23 cellular contexts compared by ENCODE assay signal in the genomic region with DNA sequence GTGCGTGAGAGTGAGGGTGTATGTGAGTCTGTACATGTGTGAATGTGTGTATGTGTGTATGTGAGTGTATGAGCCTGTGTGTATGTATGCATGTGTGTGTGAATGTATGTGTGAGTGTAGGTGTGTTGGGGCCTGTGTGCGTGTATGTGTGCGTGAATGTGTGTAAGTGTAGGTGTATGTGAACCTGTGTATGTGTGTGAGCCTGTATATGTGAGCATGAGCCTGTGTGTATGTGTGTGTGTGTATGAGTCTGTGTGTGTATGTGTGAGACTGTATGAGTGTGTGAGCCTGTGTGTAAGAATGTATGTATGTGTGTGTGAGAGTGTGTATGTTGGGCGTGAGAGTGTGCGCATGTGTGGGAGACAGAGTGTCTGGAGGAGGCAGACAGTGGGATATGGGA.
"Had no signal": no experiment of that assay in that cellular context is flagged by ENCODE, and none has a peak within 500 bp of the region (broad histone marks: within the 10 kb centered on the region; RNA-seq: fewer than 3 reads in every experiment).

No MANE protein-coding gene starts in this region.

- H3K27ac ChIP-seq: hepatocyte, left lung, sigmoid colon, testis, VCaP had no signal

- H3K4me1 ChIP-seq: left lung, sigmoid colon, testis had no signal

- DNase-seq: activated CD4-positive, alpha-beta memory T cell treated with anti-CD3 and anti-CD28 coated beads, Interleukin-2, amount 10 ng/mL, durations not matched to agents 7 days and 5 days; activated CD4-positive, alpha-beta T cell treated with anti-CD3 and anti-CD28 coated beads, Interleukin-2, amount 10 ng/mL, durations not matched to agents 24 days and 14 days; activated effector memory CD4-positive, alpha-beta T cell treated with Interleukin-2 at 50 U/mL for 16 hours; activated naive CD4-positive, alpha-beta T cell treated with anti-CD3 and anti-CD28 coated beads for 36 hours; activated naive CD8-positive, alpha-beta T cell treated with anti-CD3 and anti-CD28 coated beads, Interleukin-2, amount 10 ng/mL, durations not matched to agents 7 days and 5 days; activated T-cell treated with anti-CD3 and anti-CD28 coated beads, Interleukin-2, amount 50 U/mL, for 72 hours; amniotic stem cell; cortex of kidney; glutamatergic neuron; immature natural killer cell; kidney glomerular epithelial cell; left lung; midbrain; sigmoid colon; stimulated activated CD4-positive, alpha-beta T cell treated with anti-CD3 and anti-CD28 coated beads, Interleukin-2, amount 100 ng/mL, for 48 hours; stimulated activated CD8-positive, alpha-beta memory T cell treated with anti-CD3 and anti-CD28 coated beads, Interleukin-4, amount 100 ng/mL, for 48 hours; stimulated activated naive CD4-positive, alpha-beta T cell; testis had no signal

- H2AFZ ChIP-seq: hepatocyte had no signal

- H3K27me3 ChIP-seq: sigmoid colon, testis had no signal

- ATAC-seq: activated CD4-positive, CD25-positive, alpha-beta regulatory T cell treated with anti-CD3 and anti-CD28 coated beads, Interleukin-2, amount 50 U/mL, for 24 hours; activated T-cell treated with anti-CD3 and anti-CD28 coated beads, Interleukin-2, amount 50 U/mL, for 72 hours; left lung had no signal

- H3K79me2 ChIP-seq: hepatocyte had no signal

- H3K4me3 ChIP-seq: hepatocyte, left lung, sigmoid colon, testis had no signal

- H3K36me3 ChIP-seq: left lung, sigmoid colon had no signal

- H3K9me3 ChIP-seq: left lung, sigmoid colon, testis had no signal

- H3K4me2 ChIP-seq: hepatocyte had no signal

- FAIRE-seq: endometrium, frontal cortex had no signal
